13 cellular contexts compared by ENCODE assay signal in the genomic region with DNA sequence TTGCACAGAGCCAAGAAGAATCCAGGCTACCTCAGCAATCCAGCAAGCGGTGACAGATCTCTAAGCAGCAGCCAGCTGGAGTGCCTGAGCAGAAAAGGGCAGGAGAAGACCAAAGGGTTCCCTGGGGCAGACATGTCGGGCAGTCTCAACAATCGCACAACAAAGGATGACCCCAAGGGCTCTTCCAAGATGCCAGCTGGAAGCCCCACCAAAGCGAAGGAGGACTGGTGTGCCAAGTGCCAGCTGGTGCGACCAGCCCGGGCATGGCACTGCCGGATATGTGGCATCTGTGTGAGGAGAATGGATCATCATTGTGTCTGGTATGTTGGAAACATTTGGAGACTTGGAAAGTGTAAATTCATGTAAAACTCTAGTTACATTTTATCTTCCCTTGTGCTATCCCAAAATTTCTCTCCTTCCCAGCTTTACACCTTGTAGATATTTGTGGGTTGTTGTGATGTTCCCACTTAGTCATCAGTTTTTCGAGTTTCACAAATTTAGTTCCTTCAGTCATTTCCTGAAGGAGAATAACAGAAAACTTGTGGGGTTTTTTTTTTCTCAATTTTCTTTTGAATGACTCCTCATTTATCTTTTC.
"Had no signal": no experiment of that assay in that cellular context is flagged by ENCODE, and none has a peak within 500 bp of the region (broad histone marks: within the 10 kb centered on the region; RNA-seq: fewer than 3 reads in every experiment).

No MANE protein-coding gene starts in this region.

- H3K4me1 Mint-ChIP-seq: nephron had no signal

- H3K9me3 Mint-ChIP-seq: activated CD4-positive, alpha-beta memory T cell treated with anti-CD3 and anti-CD28 coated beads for 36 hours; nephron had no signal

- ATAC-seq: activated CD8-positive, alpha-beta memory T cell treated with anti-CD3 and anti-CD28 coated beads, Interleukin-2, amount 10 ng/mL, durations not matched to agents 7 days and 5 days; right cardiac atrium; stimulated activated naive CD8-positive, alpha-beta T cell treated with anti-CD3 and anti-CD28 coated beads, Interleukin-15, Interleukin-2, amounts not matched to agents 100 U/mL and 50 U/mL, for 24 hours had no signal

- H3K27me3 Mint-ChIP-seq: activated CD4-positive, alpha-beta memory T cell treated with anti-CD3 and anti-CD28 coated beads for 36 hours; memory B cell had no signal

- H3K4me3 Mint-ChIP-seq: activated CD4-positive, alpha-beta memory T cell treated with anti-CD3 and anti-CD28 coated beads for 36 hours; activated CD8-positive, alpha-beta memory T cell treated with anti-CD3 and anti-CD28 coated beads, Interleukin-2, amount 10 ng/mL, durations not matched to agents 7 days and 5 days; memory B cell; nephron had no signal

- H3K27ac Mint-ChIP-seq: activated CD4-positive, alpha-beta memory T cell treated with anti-CD3 and anti-CD28 coated beads for 36 hours; activated CD8-positive, alpha-beta memory T cell treated with anti-CD3 and anti-CD28 coated beads, Interleukin-2, amount 10 ng/mL, durations not matched to agents 7 days and 5 days; nephron had no signal

- DNase-seq: activated CD4-positive, alpha-beta memory T cell treated with anti-CD3 and anti-CD28 coated beads for 36 hours; activated CD8-positive, alpha-beta memory T cell treated with anti-CD3 and anti-CD28 coated beads, Interleukin-2, amount 10 ng/mL, durations not matched to agents 7 days and 5 days; activated naive CD4-positive, alpha-beta T cell treated with anti-CD3 and anti-CD28 coated beads, Interleukin-2, amount 50 U/mL, for 16 hours; activated T-cell treated with anti-CD3 and anti-CD28 coated beads, Interleukin-2, amount 50 U/mL, for 1 hour; esophagus squamous epithelium; left ventricle myocardium inferior; right cardiac atrium; stimulated activated CD4-positive, alpha-beta T cell treated with anti-CD3 and anti-CD28 coated beads, Interleukin-4, amount 100 ng/mL, for 4 hours; stimulated activated CD8-positive, alpha-beta memory T cell treated with anti-CD3 and anti-CD28 coated beads, Interleukin-4, amount 100 ng/mL, for 48 hours; stimulated activated naive CD8-positive, alpha-beta T cell treated with anti-CD3 and anti-CD28 coated beads, Interleukin-15, Interleukin-2, amounts not matched to agents 100 U/mL and 50 U/mL, for 24 hours; WERI-Rb-1 had no signal
